21 cellular contexts compared by ENCODE assay signal in genomic region chr2:192091480-192091879, GRCh38.
"Had no signal": no experiment of that assay in that cellular context is flagged by ENCODE, and none has a peak within 500 bp of the region (broad histone marks: within the 10 kb centered on the region; RNA-seq: fewer than 3 reads in every experiment).

No MANE protein-coding gene starts in this region.

- DNase-seq: activated CD4-positive, alpha-beta T cell treated with anti-CD3 and anti-CD28 coated beads, Interleukin-2, amount 10 ng/mL, durations not matched to agents 24 days and 14 days; activated CD4-positive, CD25-positive, alpha-beta regulatory T cell; activated CD8-positive, alpha-beta T cell treated with anti-CD3 and anti-CD28 coated beads for 36 hours; activated naive CD4-positive, alpha-beta T cell; activated naive CD8-positive, alpha-beta T cell treated with anti-CD3 and anti-CD28 coated beads for 36 hours; activated T-cell treated with anti-CD3 and anti-CD28 coated beads, Interleukin-2, amount 50 U/mL, for 1 hour; body of pancreas; dermis blood vessel endothelial cell; effector memory CD4-positive, alpha-beta T cell; foreskin keratinocyte; head of caudate nucleus; left lung; nephron progenitor cell; nucleus accumbens; stimulated activated CD4-positive, alpha-beta T cell treated with anti-CD3 and anti-CD28 coated beads, Interleukin-12 subunit alpha, Interleukin-12 subunit beta, amount 100 ng/mL, for 4 hours; stimulated activated CD4-positive, alpha-beta T cell treated with anti-CD3 and anti-CD28 coated beads, Interleukin-1b, Interleukin-23, amount 100 ng/mL, for 48 hours; stimulated activated CD8-positive, alpha-beta memory T cell treated with anti-CD3 and anti-CD28 coated beads, Interleukin-4, amount 100 ng/mL, for 48 hours; stimulated activated naive CD4-positive, alpha-beta T cell; T-helper 9 cell; upper lobe of right lung had no signal

- H3K36me3 ChIP-seq: left lung, upper lobe of right lung had no signal

- H3K4me1 ChIP-seq: body of pancreas, left lung, upper lobe of right lung had no signal

- H3K9me3 ChIP-seq: body of pancreas, left lung, upper lobe of right lung had no signal

- H3K27me3 ChIP-seq: body of pancreas, foreskin keratinocyte, left lung, upper lobe of right lung had no signal

- H3K4me3 ChIP-seq: body of pancreas, left lung, upper lobe of right lung had no signal

- ATAC-seq: activated CD8-positive, alpha-beta T cell treated with anti-CD3 and anti-CD28 coated beads for 36 hours; activated T-helper 17 cell treated with anti-CD3 and anti-CD28 coated beads, Interleukin-2, amount 50 U/mL, for 72 hours; body of pancreas; foreskin keratinocyte; left lung; upper lobe of right lung had no signal
